In the genomic region with DNA sequence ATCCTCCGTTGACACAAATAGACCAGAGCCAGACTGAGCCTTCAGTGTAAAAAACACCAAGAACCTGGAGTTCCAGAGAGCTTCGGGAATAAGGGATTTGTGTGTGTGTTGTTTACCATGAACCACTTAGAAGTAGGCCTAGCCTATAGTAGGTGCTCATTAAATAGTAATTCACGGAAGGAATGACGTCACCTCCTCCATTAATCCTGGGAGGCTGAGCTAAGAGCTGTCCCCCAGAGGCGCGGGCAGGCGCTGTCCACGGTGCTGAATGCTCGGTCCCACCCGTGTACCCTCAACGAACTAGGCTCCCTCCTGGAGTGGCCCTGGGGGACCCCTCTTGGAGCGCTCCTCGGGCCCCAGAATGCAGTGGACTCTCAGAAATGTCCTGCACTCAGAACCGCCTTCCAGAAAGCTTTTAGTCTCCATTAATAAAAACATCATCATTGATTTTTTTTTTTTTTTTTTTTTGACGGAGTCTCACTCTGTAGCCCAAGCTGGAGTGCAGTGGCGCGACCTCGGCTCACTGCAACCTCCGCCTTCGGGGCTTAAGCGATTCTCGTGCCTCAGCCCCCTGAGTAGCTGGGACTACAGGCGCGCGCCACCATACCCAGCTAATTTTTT, we compare ENCODE assay signal across 9 cellular contexts. TPM values are rescaled to one million over a fixed set of nuclear protein-coding genes. Genes with fewer than 3 reads are reported as not detected.
DNase-seq lines count a peak whose midpoint lies in the region; ATAC-seq and TF ChIP-seq lines count a peak whose summit lies in the region.
"Had no signal": no experiment of that assay in that cellular context is flagged by ENCODE, and none has a peak within 500 bp of the region (broad histone marks: within the 10 kb centered on the region; RNA-seq: fewer than 3 reads in every experiment).

No MANE protein-coding gene starts in this region.

- ATAC-seq in Right ventricle myocardium superior (ENCODE audit: poor library complexity) (no peak), left ventricle myocardium superior (peak; percentile 28), HG02973 (IDR thresholded peaks at IDR 0.05; ENCODE audit: unreplicated experiment) (no peak), HG02763 (IDR thresholded peaks at IDR 0.05; ENCODE audit: unreplicated experiment) (no peak)
- ATAC-seq in activated CD8-positive, alpha-beta T cell treated with anti-CD3 and anti-CD28 coated beads, Interleukin-2, amount 10 ng/mL, durations not matched to agents 7 days and 5 days: peak; percentile 68
- no peak for ATAC-seq in activated T-helper 17 cell treated with anti-CD3 and anti-CD28 coated beads, Interleukin-2, amount 50 U/mL, for 72 hours (replicated peaks)

- CTCF ChIA-PET in activated CD8-positive, alpha-beta T cell treated with anti-CD3 and anti-CD28 coated beads, Interleukin-2, amount 10 ng/mL, durations not matched to agents 7 days and 5 days (lab: Charles Lee): no interaction called here

- peak; percentile 55 for DNase-seq in Right ventricle myocardium superior
- no peak for DNase-seq in right atrium auricular region (ENCODE audit: low spot score)
- peak; percentile 76 for DNase-seq in activated CD8-positive, alpha-beta T cell treated with anti-CD3 and anti-CD28 coated beads, Interleukin-2, amount 10 ng/mL, durations not matched to agents 7 days and 5 days
- DNase-seq in left ventricle myocardium superior: peak; percentile 61
- DNase-seq in NCI-H1436 (lab: John Stamatoyannopoulos, UW): no peak

- no peak overlapping the region for H3K4me3 Mint-ChIP-seq in activated CD8-positive, alpha-beta T cell treated with anti-CD3 and anti-CD28 coated beads, Interleukin-2, amount 10 ng/mL, durations not matched to agents 7 days and 5 days
- H3K4me3 Mint-ChIP-seq in activated T-helper 17 cell treated with anti-CD3 and anti-CD28 coated beads, Interleukin-2, amount 50 U/mL, for 72 hours: no peak overlapping the region

- POLR2A ChIA-PET in activated CD8-positive, alpha-beta T cell treated with anti-CD3 and anti-CD28 coated beads, Interleukin-2, amount 10 ng/mL, durations not matched to agents 7 days and 5 days (lab: Charles Lee): no interaction called here

- no peaks in the 10 kb centered on the region for H3K36me3 ChIP-seq in right atrium auricular region

- TF ChIP-seq CTCF in right atrium auricular region (IDR thresholded peaks at IDR 0.05): no peak

- no peak overlapping the region for H3K27ac Mint-ChIP-seq in activated CD8-positive, alpha-beta T cell treated with anti-CD3 and anti-CD28 coated beads, Interleukin-2, amount 10 ng/mL, durations not matched to agents 7 days and 5 days
- H3K27ac Mint-ChIP-seq in activated T-helper 17 cell treated with anti-CD3 and anti-CD28 coated beads, Interleukin-2, amount 50 U/mL, for 72 hours: no peak overlapping the region

- H3K4me1 Mint-ChIP-seq in activated CD8-positive, alpha-beta T cell treated with anti-CD3 and anti-CD28 coated beads, Interleukin-2, amount 10 ng/mL, durations not matched to agents 7 days and 5 days (ENCODE audit: low read depth): peaks cover 16% of the 10 kb centered on the region
- no peaks in the 10 kb centered on the region for H3K4me1 Mint-ChIP-seq in activated T-helper 17 cell treated with anti-CD3 and anti-CD28 coated beads, Interleukin-2, amount 50 U/mL, for 72 hours

- H3K27me3 ChIP-seq in right atrium auricular region: peaks cover 3 to 8% of the 10 kb centered on the region in 2 donors

- peaks cover 47% of the 10 kb centered on the region for H3K27me3 Mint-ChIP-seq in activated CD8-positive, alpha-beta T cell treated with anti-CD3 and anti-CD28 coated beads, Interleukin-2, amount 10 ng/mL, durations not matched to agents 7 days and 5 days (ENCODE audit: low read depth)
- peaks cover 54% of the 10 kb centered on the region for H3K27me3 Mint-ChIP-seq in activated T-helper 17 cell treated with anti-CD3 and anti-CD28 coated beads, Interleukin-2, amount 50 U/mL, for 72 hours

- H3K9me3 Mint-ChIP-seq in activated CD8-positive, alpha-beta T cell treated with anti-CD3 and anti-CD28 coated beads, Interleukin-2, amount 10 ng/mL, durations not matched to agents 7 days and 5 days (ENCODE audit: insufficient read depth): no peaks in the 10 kb centered on the region
- no peaks in the 10 kb centered on the region for H3K9me3 Mint-ChIP-seq in activated T-helper 17 cell treated with anti-CD3 and anti-CD28 coated beads, Interleukin-2, amount 50 U/mL, for 72 hours

- no peak overlapping the region for H3K4me3 ChIP-seq in right atrium auricular region

- H3K27ac ChIP-seq in right atrium auricular region: no peak overlapping the region
- H3K27ac ChIP-seq: C4-2B had no signal

- intact Hi-C loops in Right ventricle myocardium superior (cut with DNase I): no loop called here
- intact Hi-C loops in left ventricle myocardium superior (cut with micrococcal nuclease): no loop called here

- no peaks in the 10 kb centered on the region for H3K36me3 Mint-ChIP-seq in activated CD8-positive, alpha-beta T cell treated with anti-CD3 and anti-CD28 coated beads, Interleukin-2, amount 10 ng/mL, durations not matched to agents 7 days and 5 days (ENCODE audit: low read depth)
- H3K36me3 Mint-ChIP-seq in activated T-helper 17 cell treated with anti-CD3 and anti-CD28 coated beads, Interleukin-2, amount 50 U/mL, for 72 hours (ENCODE audit: low read depth): no peaks in the 10 kb centered on the region

- H3K9me3 ChIP-seq in right atrium auricular region: no peaks in the 10 kb centered on the region

- H3K4me1 ChIP-seq in right atrium auricular region: peaks cover 0 to 24% of the 10 kb centered on the region in 2 donors

RNA-seq across cellular contexts. Expression of gene UNC13A, which starts 6.5 kb away (rescaled TPM):
- total RNA-seq in Right ventricle myocardium superior: 0.05 TPM
- under 1 TPM in 1 of 2 donors, not detected in 1; 0.08 TPM for total RNA-seq in right atrium auricular region
- under 1 TPM; 0.03 TPM for total RNA-seq in activated CD8-positive, alpha-beta T cell treated with anti-CD3 and anti-CD28 coated beads, Interleukin-2, amount 10 ng/mL, durations not matched to agents 7 days and 5 days
- total RNA-seq in left ventricle myocardium superior: not detected
- total RNA-seq in activated T-helper 17 cell treated with anti-CD3 and anti-CD28 coated beads, Interleukin-2, amount 50 U/mL, for 72 hours: under 1 TPM; 0.16 to 0.45 TPM

RNA-seq across cellular contexts. Expression of gene MAP1S, which starts 37.7 kb away (rescaled TPM):
- total RNA-seq in Right ventricle myocardium superior: 25.1 TPM
- total RNA-seq in right atrium auricular region: 10 to 100 TPM; 26.8 to 31.2 TPM
- 10 to 100 TPM; 79.0 to 83.8 TPM for total RNA-seq in activated CD8-positive, alpha-beta T cell treated with anti-CD3 and anti-CD28 coated beads, Interleukin-2, amount 10 ng/mL, durations not matched to agents 7 days and 5 days
- total RNA-seq in left ventricle myocardium superior: 25.5 TPM
- total RNA-seq in activated T-helper 17 cell treated with anti-CD3 and anti-CD28 coated beads, Interleukin-2, amount 50 U/mL, for 72 hours: 10 to 100 TPM; 74.0 to 83.7 TPM

Comparison
In these comparisons a context has a peak if more than half of its experiments do, and no peak if none do; other contexts are left out.
1. ATAC-seq: peak in activated CD8-positive, alpha-beta T cell treated with anti-CD3 and anti-CD28 coated beads, Interleukin-2, amount 10 ng/mL, durations not matched to agents 7 days and 5 days (single experiment) and left ventricle myocardium superior (single experiment); none in Right ventricle myocardium superior (single experiment), activated T-helper 17 cell treated with anti-CD3 and anti-CD28 coated beads, Interleukin-2, amount 50 U/mL, for 72 hours (single experiment), HG02973 (single experiment) and HG02763 (single experiment).
2. DNase-seq: peak in Right ventricle myocardium superior (single experiment), activated CD8-positive, alpha-beta T cell treated with anti-CD3 and anti-CD28 coated beads, Interleukin-2, amount 10 ng/mL, durations not matched to agents 7 days and 5 days (single experiment) and left ventricle myocardium superior (single experiment); none in right atrium auricular region (single experiment) and NCI-H1436 (single experiment).